ENCODE assay signal across 11 cellular contexts in genomic region chr5:7794301-7794700, GRCh38. TPM values are rescaled to one million over a fixed set of nuclear protein-coding genes. Genes with fewer than 3 reads are reported as not detected.
DNase-seq lines count a peak whose midpoint lies in the region; ATAC-seq and TF ChIP-seq lines count a peak whose summit lies in the region.
"Had no signal": no experiment of that assay in that cellular context is flagged by ENCODE, and none has a peak within 500 bp of the region (broad histone marks: within the 10 kb centered on the region; RNA-seq: fewer than 3 reads in every experiment).

No MANE protein-coding gene starts in this region.

- H3K9me3 ChIP-seq in testis, result no peaks in the 10 kb centered on the region
- H3K9me3 ChIP-seq: Caco-2 had no signal

- 50 to 77% methylated on average over 4 of the region's 4 CpGs for WGBS in testis, 2 donors

- no peak overlapping the region for H3K4me3 ChIP-seq in testis

- no peak overlapping the region for H3K27ac ChIP-seq in testis

- no peaks in the 10 kb centered on the region for H3K36me3 ChIP-seq in testis (ENCODE audit: low read depth, missing control alignments)

- ATAC-seq in GM18868 (IDR thresholded peaks at IDR 0.05; ENCODE audit: unreplicated experiment) (peak; percentile 87), GM21825 (IDR thresholded peaks at IDR 0.05; ENCODE audit: unreplicated experiment) (peak; percentile 85), HG03342 (IDR thresholded peaks at IDR 0.05; ENCODE audit: unreplicated experiment) (peak; percentile 93)
- ATAC-seq: PC-3 had no signal

- no peak for TF ChIP-seq POLR2A in testis (IDR thresholded peaks at IDR 0.05)

- peaks cover 6% of the 10 kb centered on the region for H3K4me1 ChIP-seq in testis
- H3K4me1 ChIP-seq: Caco-2 had no signal

- H3K27me3 ChIP-seq in testis, result no peaks in the 10 kb centered on the region

- intact Hi-C loops in testis (cut with DNase I; ENCODE audit: low total_unique reads), result no loop called here

- DNase-seq in medulla oblongata (ENCODE audit: extremely low spot score), result peak; percentile 73
- DNase-seq in NCI-H526 (lab: John Stamatoyannopoulos, UW), result no peak
- DNase-seq in epidermal melanocyte (ENCODE audit: insufficient read length, low spot score), result no peak
- DNase-seq in ureter (ENCODE audit: low spot score), result no peak
- no peak for DNase-seq in testis
- DNase-seq: activated naive CD4-positive, alpha-beta T cell treated with anti-CD3 and anti-CD28 coated beads, Interleukin-2, amount 10 ng/mL, durations not matched to agents 7 days and 5 days; Caco-2; PC-3 had no signal

- no peak for TF ChIP-seq CTCF in testis (IDR thresholded peaks at IDR 0.05)

RNA-seq across cellular contexts. Expression of gene CFAP90, which starts 56.6 kb away (rescaled TPM):
- 1.1 TPM for total RNA-seq in ureter
- 10 to 100 TPM; 12.2 to 33.0 TPM for total RNA-seq in testis
- 55.2 TPM for polyA plus RNA-seq in testis (ENCODE audit: insufficient read depth, low read depth, low replicate concordance)
